Comparison of ENCODE assay signal across 8 cellular contexts in genomic region chr6:89081129-89081422, GRCh38. TPM values are rescaled to one million over a fixed set of nuclear protein-coding genes. Genes with fewer than 3 reads are reported as not detected.
DNase-seq lines count a peak whose midpoint lies in the region; ATAC-seq and TF ChIP-seq lines count a peak whose summit lies in the region.

No MANE protein-coding gene starts in this region.

- H3K9me3 ChIP-seq in KOPT-K1 (ENCODE audit: insufficient read depth, low read length, poor library complexity, severe bottlenecking) (no peaks in the 10 kb centered on the region), breast epithelium (no peaks in the 10 kb centered on the region)

- TF ChIP-seq CTCF in 22Rv1 (IDR thresholded peaks at IDR 0.05) (no peak), breast epithelium (IDR thresholded peaks at IDR 0.05) (no peak)

- peak overlapping the region; percentile 99 for H3K18ac ChIP-seq in mesendoderm (ENCODE audit: low read length)

- H2BK15ac ChIP-seq in mesendoderm (replicated peaks; ENCODE audit: low read depth), result no peak overlapping the region

- H3K56ac ChIP-seq in mesendoderm (ENCODE audit: low read length), result peak overlapping the region; percentile 96

- no peak overlapping the region for H4K5ac ChIP-seq in mesendoderm (ENCODE audit: low read length)

- no CpG with 5 or more reads among the region's 36 CpGs for WGBS in mesendoderm (ENCODE audit: extremely low coverage, insufficient coverage, low lambda C conversion rate)

- peak overlapping the region; percentile 97 for H3K9ac ChIP-seq in mesendoderm (ENCODE audit: low read length)

- no peak overlapping the region for H4K8ac ChIP-seq in mesendoderm (ENCODE audit: low read depth, low read length)

- H3K27ac ChIP-seq in 22Rv1 (peak overlapping the region; percentile 98), KOPT-K1 (ENCODE audit: low read depth, low read length, poor library complexity, severe bottlenecking) (peak overlapping the region; percentile 85), breast epithelium (peak overlapping the region; percentile 96 to 100), mesendoderm (ENCODE audit: low read depth, low read length) (peak overlapping the region; percentile 87)

- peaks cover 26% of the 10 kb centered on the region for H3K36me3 ChIP-seq in KOPT-K1 (ENCODE audit: insufficient read depth, low read length)
- H3K36me3 ChIP-seq in breast epithelium, result no peaks in the 10 kb centered on the region
- no peaks in the 10 kb centered on the region for H3K36me3 ChIP-seq in mesendoderm (ENCODE audit: control insufficient read depth, insufficient read depth, low read length)

- DNase-seq in breast epithelium (ENCODE audit: low spot score in 2 of 2) (no peak), mesendoderm (no peak), globus pallidus (ENCODE audit: low spot score) (no peak), SHP77 treated with DMSO at 0.1 percent for 48 hours (lab: John Stamatoyannopoulos, UW) (no peak)

- peaks cover 15% of the 10 kb centered on the region for H3K79me2 ChIP-seq in mesendoderm (ENCODE audit: control insufficient read depth, insufficient read depth, low read length)

- peak overlapping the region; percentile 85 for H3K23ac ChIP-seq in mesendoderm (ENCODE audit: low read length)

- peak overlapping the region; percentile 91 for H3K4me2 ChIP-seq in mesendoderm (ENCODE audit: low read length)

- intact Hi-C loops in breast epithelium (cut with DNase I; ENCODE audit: low total_unique reads), result loop anchor here (10.0 kb wide), 1 partner anchor 46 kb away; no protein-coding TSS in a partner anchor

- H2BK120ac ChIP-seq in mesendoderm (ENCODE audit: low read depth, low read length), result peak overlapping the region; percentile 54

- H3K27me3 ChIP-seq in breast epithelium (no peaks in the 10 kb centered on the region), mesendoderm (ENCODE audit: insufficient read depth, low read length, poor library complexity) (no peaks in the 10 kb centered on the region)

- ATAC-seq in GM19455 (IDR thresholded peaks at IDR 0.05; ENCODE audit: unreplicated experiment) (peak; percentile 22), GM21737 (IDR thresholded peaks at IDR 0.05; ENCODE audit: unreplicated experiment) (no peak)

- H3K79me1 ChIP-seq in mesendoderm (ENCODE audit: low read length), result peaks cover 13% of the 10 kb centered on the region

- H3K4me3 ChIP-seq in breast epithelium, result peak overlapping the region; percentile 74 to 100 (median 96)
- peak overlapping the region; percentile 88 for H3K4me3 ChIP-seq in mesendoderm (ENCODE audit: low read length)

- TF ChIP-seq POLR2A in breast epithelium (IDR thresholded peaks at IDR 0.05), result no peak

- H3K4me1 ChIP-seq in breast epithelium (peaks cover 0 to 3% of the 10 kb centered on the region in 2 donors), mesendoderm (ENCODE audit: control insufficient read depth, low read depth, low read length) (peaks cover 4% of the 10 kb centered on the region)

- no peak overlapping the region for H2AK5ac ChIP-seq in mesendoderm (ENCODE audit: low read length)

- peak overlapping the region; percentile 50 for H2BK5ac ChIP-seq in mesendoderm (ENCODE audit: low read length)

- peak overlapping the region; percentile 99 for H3K4ac ChIP-seq in mesendoderm (ENCODE audit: low read depth, low read length)

RNA-seq across cellular contexts. Expression of gene PNRC1, which starts 0.5 kb away (rescaled TPM):
- total RNA-seq in breast epithelium, result 100 to 1,000 TPM; 221 to 290 (median 230) TPM
- polyA plus RNA-seq in mesendoderm (2013, experiment 1 of 2), result 19.9 TPM
- polyA plus RNA-seq in mesendoderm (2013, experiment 2 of 2), result 21.1 TPM

RNA-seq across cellular contexts. Expression of gene SRSF12, which starts 36.8 kb away (rescaled TPM):
- 1 to 10 TPM in 1 of 3 donors, under 1 TPM in 1, not detected in 1; 0.98 to 1.8 TPM for total RNA-seq in breast epithelium
- 5.1 TPM for polyA plus RNA-seq in mesendoderm (2013, experiment 1 of 2)
- 5.2 TPM for polyA plus RNA-seq in mesendoderm (2013, experiment 2 of 2)
